11 cellular contexts compared by ENCODE assay signal in the genomic region with DNA sequence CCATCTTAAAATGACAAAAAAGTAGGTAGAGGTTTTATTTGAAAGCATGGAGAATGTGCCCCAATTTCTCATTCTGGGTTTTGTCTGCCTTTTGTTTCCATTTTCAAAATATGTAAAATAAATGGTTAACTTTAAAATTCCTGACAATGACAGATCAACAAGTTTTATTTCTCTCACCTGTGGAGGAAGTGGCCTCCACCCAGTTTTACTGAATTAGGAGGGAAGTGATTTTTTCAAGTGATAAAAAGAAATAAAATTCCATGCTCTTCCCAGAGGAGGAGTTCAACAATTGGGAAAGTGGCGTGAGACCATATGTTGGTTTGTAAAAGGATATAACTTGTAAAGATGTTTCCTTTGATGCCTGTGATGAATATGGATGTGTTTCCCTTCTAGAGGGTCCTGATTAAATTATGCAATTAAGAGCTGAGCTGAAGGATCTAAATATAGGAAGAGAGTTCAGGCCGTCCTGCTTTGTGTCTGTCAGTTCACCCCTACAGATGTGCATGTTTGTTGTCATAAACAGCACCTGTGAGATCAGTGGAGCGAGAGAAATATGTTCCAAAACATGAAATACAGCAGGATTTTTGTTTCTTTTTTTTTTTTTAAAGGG. TPM values are rescaled to one million over a fixed set of nuclear protein-coding genes. Genes with fewer than 3 reads are reported as not detected.
DNase-seq lines count a peak whose midpoint lies in the region; ATAC-seq, FAIRE-seq and TF ChIP-seq lines count a peak whose summit lies in the region.
"Had no signal": no experiment of that assay in that cellular context is flagged by ENCODE, and none has a peak within 500 bp of the region (broad histone marks: within the 10 kb centered on the region; RNA-seq: fewer than 3 reads in every experiment).

No MANE protein-coding gene starts in this region.

- H3K27ac ChIP-seq in gastrocnemius medialis, result peak overlapping the region in 3 of 4 donors; percentile 47 to 66 (median 53)
- H3K27ac ChIP-seq: colonic mucosa had no signal

- DNase-seq in GM19239 (ENCODE audit: insufficient read length, low spot score) (no peak), gastrocnemius medialis (no peak), pons (ENCODE audit: low spot score) (no peak), NCI-H2196 treated with DMSO at 0.1 percent for 48 hours (lab: John Stamatoyannopoulos, UW; ENCODE audit: unreplicated experiment) (no peak), glomerular visceral epithelial cell (ENCODE audit: extremely low spot score) (no peak)
- DNase-seq: activated naive CD4-positive, alpha-beta T cell; colonic mucosa; nephron progenitor cell had no signal

- no peaks in the 10 kb centered on the region for H3K9me3 ChIP-seq in gastrocnemius medialis
- H3K9me3 ChIP-seq: colonic mucosa had no signal

- in situ Hi-C loops in gastrocnemius medialis (cut with MboI; ENCODE audit: low sequenced_read_pairs in 4 of 4), result no loop called here

- peak; percentile 44 for ATAC-seq in HG02588 (IDR thresholded peaks at IDR 0.05; ENCODE audit: unreplicated experiment)
- peak; percentile 42 for ATAC-seq in HG03565 (IDR thresholded peaks at IDR 0.05; ENCODE audit: unreplicated experiment)
- ATAC-seq in gastrocnemius medialis, result peak in 1 of 2 donors; percentile 55
- ATAC-seq: activated CD4-positive, CD25-positive, alpha-beta regulatory T cell treated with anti-CD3 and anti-CD28 coated beads, Interleukin-2, amount 50 U/mL, for 24 hours had no signal

- no peaks in the 10 kb centered on the region for H3K27me3 ChIP-seq in gastrocnemius medialis
- H3K27me3 ChIP-seq: colonic mucosa had no signal

- no peak for TF ChIP-seq POLR2A in gastrocnemius medialis (IDR thresholded peaks at IDR 0.05)

- no peaks in the 10 kb centered on the region for H3K36me3 ChIP-seq in gastrocnemius medialis
- H3K36me3 ChIP-seq: colonic mucosa had no signal

- TF ChIP-seq CTCF in gastrocnemius medialis (IDR thresholded peaks at IDR 0.05 in 4 of 5, conservative IDR thresholded peaks at IDR 0.05 in 1 of 5), result no peak

- peak; percentile 79 for FAIRE-seq in GM19239 (lab: Jason Lieb, UNC)

- H3K4me3 ChIP-seq in gastrocnemius medialis, result no peak overlapping the region
- H3K4me3 ChIP-seq: colonic mucosa had no signal

- intact Hi-C loops in gastrocnemius medialis (cut with DNase I; ENCODE audit: low total_unique reads), result no loop called here

- H3K4me1 ChIP-seq in gastrocnemius medialis, result peaks cover 40 to 53% of the 10 kb centered on the region in 2 donors
- H3K4me1 ChIP-seq: colonic mucosa had no signal

RNA-seq across cellular contexts. Expression of a gene that starts 19.5 kb away (rescaled TPM):
- total RNA-seq in gastrocnemius medialis, result 10 to 100 TPM; 19.9 to 33.9 (median 21.7) TPM
